ENCODE assay signal across 8 cellular contexts in genomic region chr17:64262422-64263260, GRCh38. TPM values are rescaled to one million over a fixed set of nuclear protein-coding genes. Genes with fewer than 3 reads are reported as not detected.
DNase-seq lines count a peak whose midpoint lies in the region; ATAC-seq and TF ChIP-seq lines count a peak whose summit lies in the region.

TSS of gene TEX2 (minus strand) at chr17:64263260. CDS start at chr17:64214217, 49,043 bp downstream.

- H3K4me1 ChIP-seq in GM23248 (ENCODE audit: insufficient read depth) (peaks cover 30% of the 10 kb centered on the region), Loucy (ENCODE audit: insufficient read depth, low read length, poor library complexity, severe bottlenecking) (peaks cover 27% of the 10 kb centered on the region), lower lobe of right lung (peaks cover 25% of the 10 kb centered on the region)

- H3F3A ChIP-seq in GM23248 (ENCODE audit: insufficient read depth) (peaks cover 14% of the 10 kb centered on the region; the same call in 1 of the 2 replicates), Loucy (ENCODE audit: low read depth) (no peaks in the 10 kb centered on the region)

- H3K9me3 ChIP-seq in GM23248 (ENCODE audit: low read depth) (no peaks in the 10 kb centered on the region), Loucy (ENCODE audit: insufficient read depth, low read depth, low read length) (no peaks in the 10 kb centered on the region), lower lobe of right lung (no peaks in the 10 kb centered on the region)

- H3K4me2 ChIP-seq in GM23248 (ENCODE audit: unreplicated experiment) (peak within 1 kb of the TSS; percentile 92), Loucy (ENCODE audit: low read depth, low read length, poor library complexity, severe bottlenecking) (peak within 1 kb of the TSS; percentile 90)

- H3K9ac ChIP-seq in GM23248 (peak within 1 kb of the TSS; percentile 83), Loucy (ENCODE audit: low read depth, low read length, poor library complexity, severe bottlenecking) (peak within 1 kb of the TSS; percentile 82)

- H4K20me1 ChIP-seq in GM23248 (ENCODE audit: insufficient read depth), result no peaks in the 10 kb centered on the region
- H4K20me1 ChIP-seq in Loucy (ENCODE audit: insufficient read depth, low read length, poor library complexity, severe bottlenecking), result peaks cover 4% of the 10 kb centered on the region

- H2AFZ ChIP-seq in GM23248 (peak within 1 kb of the TSS; percentile 99), Loucy (ENCODE audit: low read length) (peak within 1 kb of the TSS; percentile 90)

- no peaks in the 10 kb centered on the region for H3K27me3 Mint-ChIP-seq in dendritic cell treated with granulocyte-macrophage colony-stimulating factor and Interleukin-4, amounts not matched to agents 40 ng/mL and 50 ng/mL, for 4 days

- WGBS in GM23248 (ENCODE audit: low coverage in 1 of 2, low lambda C conversion rate in 2 of 2, missing lambda C conversion rate in 2 of 2), 2 experiments, result 1 to 2% methylated on average over 52 to 65 of the region's 87 CpGs

- in situ Hi-C loops in GM23248 (cut with MboI), result no loop called here

- TF ChIP-seq CTCF in GM10266 (IDR thresholded peaks at IDR 0.05; ENCODE audit: control insufficient read depth, insufficient read depth, low read depth, missing control alignments) (no peak), Loucy (conservative IDR thresholded peaks at IDR 0.05; ENCODE audit: low read length) (no peak), lower lobe of right lung (IDR thresholded peaks at IDR 0.05) (no peak)

- no peaks in the 10 kb centered on the region for H3K9me3 Mint-ChIP-seq in dendritic cell treated with granulocyte-macrophage colony-stimulating factor and Interleukin-4, amounts not matched to agents 40 ng/mL and 50 ng/mL, for 4 days

- H3K36me3 ChIP-seq in GM23248 (ENCODE audit: low read depth) (no peaks in the 10 kb centered on the region), Loucy (ENCODE audit: insufficient read depth, low read length) (no peaks in the 10 kb centered on the region), lower lobe of right lung (no peaks in the 10 kb centered on the region)

- H3K79me2 ChIP-seq in GM23248 (ENCODE audit: insufficient read depth), result peaks cover 52% of the 10 kb centered on the region
- H3K79me2 ChIP-seq in Loucy (ENCODE audit: insufficient read depth, low read length), result peaks cover 36% of the 10 kb centered on the region

- H3K36me3 Mint-ChIP-seq in dendritic cell treated with granulocyte-macrophage colony-stimulating factor and Interleukin-4, amounts not matched to agents 40 ng/mL and 50 ng/mL, for 4 days (ENCODE audit: low read depth), result peaks cover 10% of the 10 kb centered on the region

- no peaks in the 10 kb centered on the region for H3K27me3 ChIP-seq in GM23248 (replicated peaks; ENCODE audit: insufficient read depth)
- peaks cover 13% of the 10 kb centered on the region for H3K27me3 ChIP-seq in Loucy (ENCODE audit: insufficient read depth, low read length, poor library complexity, severe bottlenecking)
- no peaks in the 10 kb centered on the region for H3K27me3 ChIP-seq in lower lobe of right lung (ENCODE audit: low read depth)

- DNase-seq in GM10266 (ENCODE audit: extremely low spot score) (peak; percentile 57), GM23248 (peak; percentile 66), lower lobe of right lung (peak; percentile 81), NCI-H1930 (lab: John Stamatoyannopoulos, UW) (no peak)
- peak; percentile 62 for DNase-seq in activated CD4-positive, alpha-beta T cell treated with anti-CD3 and anti-CD28 coated beads, Interleukin-2, amount 50 U/mL, for 1 hour
- DNase-seq in stimulated activated CD8-positive, alpha-beta memory T cell treated with anti-CD3 and anti-CD28 coated beads, Interleukin-12 subunit alpha, Interleukin-12 subunit beta, amount 100 ng/mL, for 1 hour (ENCODE audit: low read depth), result peak; percentile 47

- ATAC-seq in lower lobe of right lung, result peak; percentile 60 to 67

- H3K27ac ChIP-seq in GM23248 (peak within 1 kb of the TSS; percentile 48), lower lobe of right lung (peak within 1 kb of the TSS; percentile 87)

- peak within 1 kb of the TSS; percentile 96 for H3K4me3 Mint-ChIP-seq in dendritic cell treated with granulocyte-macrophage colony-stimulating factor and Interleukin-4, amounts not matched to agents 40 ng/mL and 50 ng/mL, for 4 days

- peaks cover 40% of the 10 kb centered on the region for H3K4me1 Mint-ChIP-seq in dendritic cell treated with granulocyte-macrophage colony-stimulating factor and Interleukin-4, amounts not matched to agents 40 ng/mL and 50 ng/mL, for 4 days (ENCODE audit: low read depth)

- intact Hi-C loops in dendritic cell treated with granulocyte-macrophage colony-stimulating factor and Interleukin-4, amounts not matched to agents 40 ng/mL and 50 ng/mL, for 4 days (cut with micrococcal nuclease), result loop anchor here (5.0 kb wide), 1 partner anchor 115 kb away; no protein-coding TSS in a partner anchor
- intact Hi-C loops in lower lobe of right lung (cut with DNase I), result no loop called here

- peak within 1 kb of the TSS; percentile 87 for H3K27ac Mint-ChIP-seq in dendritic cell treated with granulocyte-macrophage colony-stimulating factor and Interleukin-4, amounts not matched to agents 40 ng/mL and 50 ng/mL, for 4 days

- H3K9me2 ChIP-seq in GM23248 (ENCODE audit: insufficient read depth) (no peaks in the 10 kb centered on the region), Loucy (replicated peaks; ENCODE audit: low read depth, low read length) (no peaks in the 10 kb centered on the region)

- H3K4me3 ChIP-seq in GM23248, result peak within 1 kb of the TSS; percentile 97
- peak within 1 kb of the TSS; percentile 78 for H3K4me3 ChIP-seq in Loucy (ENCODE audit: low read length, poor library complexity, severe bottlenecking)
- H3K4me3 ChIP-seq in lower lobe of right lung, result peak within 1 kb of the TSS; percentile 91

RNA-seq across cellular contexts. Expression of gene TEX2, which starts in this region (rescaled TPM):
- total RNA-seq in GM23248 (2014; rRNA removed; shearing (Covaris generic)), result 37.0 and 39.8 TPM in 2 replicates
- 26.9 and 28.3 TPM in 2 replicates for polyA plus RNA-seq in GM23248 (2016; fragmentation: Nextera tagmentation; extraction: Ambion mirVana)
- total RNA-seq in lower lobe of right lung, result 41.3 TPM

Comparison
In these comparisons a context has a peak if more than half of its experiments do, and no peak if none do; other contexts are left out.
1. DNase-seq: peak in GM10266 (single experiment), GM23248 (single experiment), activated CD4-positive, alpha-beta T cell treated with anti-CD3 and anti-CD28 coated beads, Interleukin-2, amount 50 U/mL, for 1 hour (single experiment), lower lobe of right lung (single experiment) and stimulated activated CD8-positive, alpha-beta memory T cell treated with anti-CD3 and anti-CD28 coated beads, Interleukin-12 subunit alpha, Interleukin-12 subunit beta, amount 100 ng/mL, for 1 hour (single experiment); none in NCI-H1930 (0 of 2).
2. Peak in every context shown above with its lines, with median percentiles within 50 percentile points of each other: H3K4me3 ChIP-seq.